In genomic region chr17:76383645-76384221, GRCh38 we compare ENCODE assay signal across 8 cellular contexts. TPM values are rescaled to one million over a fixed set of nuclear protein-coding genes. Genes with fewer than 3 reads are reported as not detected.
DNase-seq lines count a peak whose midpoint lies in the region; ATAC-seq, FAIRE-seq and TF ChIP-seq lines count a peak whose summit lies in the region.

No MANE protein-coding gene starts in this region.

- WGBS in tibial nerve, 2 donors = 0 to 2% methylated on average over 43 to 47 of the region's 58 CpGs

- POLR2A ChIA-PET in activated CD8-positive, alpha-beta T cell treated with anti-CD3 and anti-CD28 coated beads for 36 hours (lab: Charles Lee) = interaction anchor here (0.8 to 5.1 kb wide), 8 partner anchors 14 to 501 kb away, joined by 3 to 42 read pairs (median 4); partner anchors contain the start of genes PRPSAP1 and RHBDF2

- intact Hi-C loops in activated CD8-positive, alpha-beta T cell treated with anti-CD3 and anti-CD28 coated beads for 36 hours (cut with micrococcal nuclease) = no loop called here

- H3K36me3 ChIP-seq in BE2C = no peaks in the 10 kb centered on the region
- H3K36me3 ChIP-seq in tibial nerve = peaks cover 0 to 19% (median 0%) of the 10 kb centered on the region in 3 donors

- TF ChIP-seq CTCF in BE2C (IDR thresholded peaks at IDR 0.05; ENCODE audit: low read depth, low read length) = 0 out of 2 replicates have a peak, but pooled peaks have one; percentile 22
- TF ChIP-seq CTCF in activated CD8-positive, alpha-beta T cell treated with anti-CD3 and anti-CD28 coated beads for 36 hours (IDR thresholded peaks at IDR 0.05) = peak; percentile 58
- peak in 4 of 5 experiments; percentile 11 to 59 (median 30) for TF ChIP-seq CTCF in tibial nerve (IDR thresholded peaks at IDR 0.05)

- peak overlapping the region; percentile 77 for H3K4me3 Mint-ChIP-seq in activated CD8-positive, alpha-beta T cell treated with anti-CD3 and anti-CD28 coated beads for 36 hours
- peak overlapping the region; percentile 85 to 96 (median 92) for H3K4me3 Mint-ChIP-seq in naive B cell

- peak; percentile 35 for FAIRE-seq in GM19239 (lab: Jason Lieb, UNC)

- H3K27me3 Mint-ChIP-seq in activated CD8-positive, alpha-beta T cell treated with anti-CD3 and anti-CD28 coated beads for 36 hours = no peaks in the 10 kb centered on the region
- H3K27me3 Mint-ChIP-seq in naive B cell = peaks cover 4 to 31% (median 7%) of the 10 kb centered on the region in 3 donors

- H3K27ac ChIP-seq in epithelial cell of prostate (peak overlapping the region; percentile 93), tibial nerve (peak overlapping the region; percentile 21 to 95 (median 84))

- DNase-seq in BE2C = peak; percentile 59
- peak; percentile 58 for DNase-seq in GM19239 (ENCODE audit: insufficient read length, low spot score)
- DNase-seq in Kasumi-1 (lab: John Stamatoyannopoulos, UW) = peak; percentile 71 to 81
- DNase-seq in activated CD8-positive, alpha-beta T cell treated with anti-CD3 and anti-CD28 coated beads for 36 hours = peak; percentile 82
- no peak for DNase-seq in epithelial cell of prostate (ENCODE audit: low read depth, low spot score)
- DNase-seq in naive B cell = peak; percentile 42
- DNase-seq in tibial nerve (ENCODE audit: low spot score in 2 of 2) = peak; percentile 20 to 24

- TF ChIP-seq POLR2A in tibial nerve (IDR thresholded peaks at IDR 0.05) = no peak

- H3K9me3 Mint-ChIP-seq in activated CD8-positive, alpha-beta T cell treated with anti-CD3 and anti-CD28 coated beads for 36 hours = no peaks in the 10 kb centered on the region
- no peaks in the 10 kb centered on the region for H3K9me3 Mint-ChIP-seq in naive B cell

- H3K27ac Mint-ChIP-seq in activated CD8-positive, alpha-beta T cell treated with anti-CD3 and anti-CD28 coated beads for 36 hours = peak overlapping the region; percentile 93
- peak overlapping the region in 3 of 6 donors; percentile 74 to 83 (median 76) for H3K27ac Mint-ChIP-seq in naive B cell

- H3K4me1 Mint-ChIP-seq in activated CD8-positive, alpha-beta T cell treated with anti-CD3 and anti-CD28 coated beads for 36 hours (ENCODE audit: low read depth) = peaks cover 3% of the 10 kb centered on the region
- peaks cover 7 to 19% (median 11%) of the 10 kb centered on the region in 3 donors for H3K4me1 Mint-ChIP-seq in naive B cell

- CTCF ChIA-PET in activated CD8-positive, alpha-beta T cell treated with anti-CD3 and anti-CD28 coated beads for 36 hours (lab: Charles Lee) = interaction anchor here (0.9 to 10.8 kb wide), 11 partner anchors 9 to 369 kb away, joined by 3 to 135 read pairs (median 9); partner anchors contain the start of genes PRPSAP1 and QRICH2

- ATAC-seq in activated CD8-positive, alpha-beta T cell treated with anti-CD3 and anti-CD28 coated beads for 36 hours = peak; percentile 38
- ATAC-seq in naive B cell (ENCODE audit: low read depth in 2 of 2) (peak; percentile 44 to 49), HG03095 (IDR thresholded peaks at IDR 0.05; ENCODE audit: unreplicated experiment) (no peak)

- H3K4me1 ChIP-seq in BE2C (peaks cover 10% of the 10 kb centered on the region), tibial nerve (peaks cover 0 to 72% (median 29%) of the 10 kb centered on the region in 4 donors)

- H3K9me3 ChIP-seq in BE2C (no peaks in the 10 kb centered on the region; the same call in 1 of the 2 replicates), tibial nerve (no peaks in the 10 kb centered on the region)

- TF ChIP-seq EP300 in tibial nerve (IDR thresholded peaks at IDR 0.05) = no peak

- H3K36me3 Mint-ChIP-seq in activated CD8-positive, alpha-beta T cell treated with anti-CD3 and anti-CD28 coated beads for 36 hours (ENCODE audit: low read depth) = peaks cover 7% of the 10 kb centered on the region
- no peaks in the 10 kb centered on the region for H3K36me3 Mint-ChIP-seq in naive B cell

- H3K27me3 ChIP-seq in BE2C (peaks cover 38% of the 10 kb centered on the region), tibial nerve (no peaks in the 10 kb centered on the region)

- peak overlapping the region; percentile 48 for H3K4me3 ChIP-seq in BE2C (ENCODE audit: low read depth, low read length)
- peak overlapping the region; percentile 58 to 77 (median 60) for H3K4me3 ChIP-seq in tibial nerve

RNA-seq across cellular contexts. Expression of gene SPHK1, which starts 0.7 kb away (rescaled TPM):
- polyA plus RNA-seq in BE2C (2012; ENCODE audit: insufficient read depth, insufficient read length, low read depth) = 14.1 TPM
- 10 to 100 TPM; 15.7 to 17.7 TPM for total RNA-seq in activated CD8-positive, alpha-beta T cell treated with anti-CD3 and anti-CD28 coated beads for 36 hours
- polyA plus RNA-seq in naive B cell (ENCODE audit: low read depth in 6 of 6) = 1 to 10 TPM in 1 of 6 donors, under 1 TPM in 1, not detected in 4; 0.22 to 1.7 TPM
- 10 to 100 TPM; 16.7 to 50.1 (median 27.8) TPM for total RNA-seq in tibial nerve

RNA-seq across cellular contexts. Expression of gene PRPSAP1, which starts 30.0 kb away (rescaled TPM):
- 67.5 TPM for polyA plus RNA-seq in BE2C (2012; ENCODE audit: insufficient read depth, insufficient read length, low read depth)
- 10 to 100 TPM; 28.1 to 29.9 TPM for total RNA-seq in activated CD8-positive, alpha-beta T cell treated with anti-CD3 and anti-CD28 coated beads for 36 hours
- 10 to 100 TPM; 46.0 to 81.3 (median 54.4) TPM for polyA plus RNA-seq in naive B cell (ENCODE audit: low read depth in 6 of 6)
- 100 to 1,000 TPM in 2 of 4 donors, 10 to 100 TPM in 2; 66.8 to 108 (median 96.2) TPM for total RNA-seq in tibial nerve
